Comparison of ENCODE assay signal across 1 cellular context in the genomic region with DNA sequence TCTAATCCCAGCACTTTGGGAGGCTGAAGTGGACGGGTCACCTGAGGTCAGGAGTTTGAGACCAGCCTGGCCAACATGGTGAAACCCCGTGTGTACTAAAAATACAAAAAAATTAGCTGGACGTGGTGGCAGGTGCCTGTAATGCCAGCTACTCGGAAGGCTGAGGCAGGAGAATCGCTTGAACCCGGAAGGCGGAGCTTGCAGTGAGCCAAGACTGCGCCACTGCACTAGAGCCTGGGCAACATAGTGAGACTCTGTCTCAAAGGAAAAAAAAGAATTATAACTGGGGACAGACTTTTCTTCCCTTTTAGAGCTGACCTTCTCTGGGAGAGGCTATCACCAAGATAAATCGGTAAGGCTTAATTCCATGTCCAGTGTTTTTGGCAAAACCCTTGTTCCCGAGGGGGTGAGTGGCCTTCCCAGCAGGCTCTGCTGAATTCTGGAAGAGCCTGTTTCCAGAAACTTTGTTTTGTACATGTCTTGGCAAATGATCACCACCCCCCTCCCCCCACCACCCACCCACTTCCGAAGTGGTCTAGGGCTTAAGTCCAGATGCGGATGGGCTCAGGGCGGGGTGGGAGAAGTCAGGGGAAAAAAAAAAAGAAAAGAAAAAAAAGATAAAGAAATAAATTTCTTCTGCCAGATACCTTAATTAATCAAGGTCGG.
TF ChIP-seq lines count a peak whose summit lies in the region.

No MANE protein-coding gene starts in this region.

TF ChIP-seq in GM12878, 131 proteins besides CTCF, POLR2A, EP300 and RAD21:
- TF ChIP-seq IRF4 (IDR thresholded peaks at IDR 0.05; ENCODE audit: low read depth, low read length) (no peak), FOXK2 (IDR thresholded peaks at IDR 0.05) (no peak), NR2F1 (conservative IDR thresholded peaks at IDR 0.05) (no peak), MEF2A (IDR thresholded peaks at IDR 0.05; ENCODE audit: insufficient read depth, low read depth, low read length) (no peak), NBN (IDR thresholded peaks at IDR 0.05) (no peak), SUPT20H (IDR thresholded peaks at IDR 0.05; ENCODE audit: borderline replicate concordance, control insufficient read depth, low read depth, low read length) (no peak), FOS (IDR thresholded peaks at IDR 0.05; ENCODE audit: borderline replicate concordance, extremely low read depth, insufficient read length) (no peak), SIX5 (IDR thresholded peaks at IDR 0.05; ENCODE audit: low read depth, low read length, severe bottlenecking) (no peak), CREB1 (IDR thresholded peaks at IDR 0.05; ENCODE audit: low read depth) (no peak)
- TF ChIP-seq, protein P1, sequence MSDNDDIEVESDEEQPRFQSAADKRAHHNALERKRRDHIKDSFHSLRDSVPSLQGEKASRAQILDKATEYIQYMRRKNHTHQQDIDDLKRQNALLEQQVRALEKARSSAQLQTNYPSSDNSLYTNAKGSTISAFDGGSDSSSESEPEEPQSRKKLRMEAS (IDR thresholded peaks at IDR 0.05; ENCODE audit: low read depth, low read length), result no peak
- TF ChIP-seq, protein P2, sequence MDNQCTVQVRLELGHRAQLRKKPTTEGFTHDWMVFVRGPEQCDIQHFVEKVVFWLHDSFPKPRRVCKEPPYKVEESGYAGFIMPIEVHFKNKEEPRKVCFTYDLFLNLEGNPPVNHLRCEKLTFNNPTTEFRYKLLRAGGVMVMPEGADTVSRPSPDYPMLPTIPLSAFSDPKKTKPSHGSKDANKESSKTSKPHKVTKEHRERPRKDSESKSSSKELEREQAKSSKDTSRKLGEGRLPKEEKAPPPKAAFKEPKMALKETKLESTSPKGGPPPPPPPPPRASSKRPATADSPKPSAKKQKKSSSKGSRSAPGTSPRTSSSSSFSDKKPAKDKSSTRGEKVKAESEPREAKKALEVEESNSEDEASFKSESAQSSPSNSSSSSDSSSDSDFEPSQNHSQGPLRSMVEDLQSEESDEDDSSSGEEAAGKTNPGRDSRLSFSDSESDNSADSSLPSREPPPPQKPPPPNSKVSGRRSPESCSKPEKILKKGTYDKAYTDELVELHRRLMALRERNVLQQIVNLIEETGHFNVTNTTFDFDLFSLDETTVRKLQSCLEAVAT (IDR thresholded peaks at IDR 0.05), result no peak
- TF ChIP-seq, protein P3, sequence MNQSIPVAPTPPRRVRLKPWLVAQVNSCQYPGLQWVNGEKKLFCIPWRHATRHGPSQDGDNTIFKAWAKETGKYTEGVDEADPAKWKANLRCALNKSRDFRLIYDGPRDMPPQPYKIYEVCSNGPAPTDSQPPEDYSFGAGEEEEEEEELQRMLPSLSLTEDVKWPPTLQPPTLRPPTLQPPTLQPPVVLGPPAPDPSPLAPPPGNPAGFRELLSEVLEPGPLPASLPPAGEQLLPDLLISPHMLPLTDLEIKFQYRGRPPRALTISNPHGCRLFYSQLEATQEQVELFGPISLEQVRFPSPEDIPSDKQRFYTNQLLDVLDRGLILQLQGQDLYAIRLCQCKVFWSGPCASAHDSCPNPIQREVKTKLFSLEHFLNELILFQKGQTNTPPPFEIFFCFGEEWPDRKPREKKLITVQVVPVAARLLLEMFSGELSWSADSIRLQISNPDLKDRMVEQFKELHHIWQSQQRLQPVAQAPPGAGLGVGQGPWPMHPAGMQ (IDR thresholded peaks at IDR 0.05; ENCODE audit: borderline replicate concordance), result no peak
- TF ChIP-seq, protein P4, sequence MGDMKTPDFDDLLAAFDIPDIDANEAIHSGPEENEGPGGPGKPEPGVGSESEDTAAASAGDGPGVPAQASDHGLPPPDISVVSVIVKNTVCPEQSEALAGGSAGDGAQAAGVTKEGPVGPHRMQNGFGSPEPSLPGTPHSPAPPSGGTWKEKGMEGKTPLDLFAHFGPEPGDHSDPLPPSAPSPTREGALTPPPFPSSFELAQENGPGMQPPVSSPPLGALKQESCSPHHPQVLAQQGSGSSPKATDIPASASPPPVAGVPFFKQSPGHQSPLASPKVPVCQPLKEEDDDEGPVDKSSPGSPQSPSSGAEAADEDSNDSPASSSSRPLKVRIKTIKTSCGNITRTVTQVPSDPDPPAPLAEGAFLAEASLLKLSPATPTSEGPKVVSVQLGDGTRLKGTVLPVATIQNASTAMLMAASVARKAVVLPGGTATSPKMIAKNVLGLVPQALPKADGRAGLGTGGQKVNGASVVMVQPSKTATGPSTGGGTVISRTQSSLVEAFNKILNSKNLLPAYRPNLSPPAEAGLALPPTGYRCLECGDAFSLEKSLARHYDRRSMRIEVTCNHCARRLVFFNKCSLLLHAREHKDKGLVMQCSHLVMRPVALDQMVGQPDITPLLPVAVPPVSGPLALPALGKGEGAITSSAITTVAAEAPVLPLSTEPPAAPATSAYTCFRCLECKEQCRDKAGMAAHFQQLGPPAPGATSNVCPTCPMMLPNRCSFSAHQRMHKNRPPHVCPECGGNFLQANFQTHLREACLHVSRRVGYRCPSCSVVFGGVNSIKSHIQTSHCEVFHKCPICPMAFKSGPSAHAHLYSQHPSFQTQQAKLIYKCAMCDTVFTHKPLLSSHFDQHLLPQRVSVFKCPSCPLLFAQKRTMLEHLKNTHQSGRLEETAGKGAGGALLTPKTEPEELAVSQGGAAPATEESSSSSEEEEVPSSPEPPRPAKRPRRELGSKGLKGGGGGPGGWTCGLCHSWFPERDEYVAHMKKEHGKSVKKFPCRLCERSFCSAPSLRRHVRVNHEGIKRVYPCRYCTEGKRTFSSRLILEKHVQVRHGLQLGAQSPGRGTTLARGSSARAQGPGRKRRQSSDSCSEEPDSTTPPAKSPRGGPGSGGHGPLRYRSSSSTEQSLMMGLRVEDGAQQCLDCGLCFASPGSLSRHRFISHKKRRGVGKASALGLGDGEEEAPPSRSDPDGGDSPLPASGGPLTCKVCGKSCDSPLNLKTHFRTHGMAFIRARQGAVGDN (IDR thresholded peaks at IDR 0.05), result no peak
